Comparison of ENCODE assay signal across 13 cellular contexts in the genomic region with DNA sequence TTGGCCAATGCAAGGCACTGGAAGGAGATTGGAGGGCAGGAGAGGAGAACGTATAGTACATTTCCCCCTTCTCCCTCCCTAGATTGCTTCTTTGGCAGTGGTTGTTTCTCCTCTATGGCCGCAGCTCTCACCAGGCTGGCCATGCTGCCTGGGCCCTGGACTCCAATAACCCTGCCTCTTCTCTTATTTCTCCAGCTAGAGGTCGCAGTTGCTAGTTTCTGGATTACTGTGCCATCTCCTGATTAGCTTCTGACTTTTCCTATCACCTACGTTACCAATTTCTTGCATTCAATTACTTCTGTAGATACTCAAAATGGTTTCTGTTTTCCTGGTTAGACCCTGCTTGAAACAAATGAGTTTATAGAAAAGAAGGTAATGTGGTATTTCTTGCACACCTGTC. TPM values are rescaled to one million over a fixed set of nuclear protein-coding genes. Genes with fewer than 3 reads are reported as not detected.
DNase-seq lines count a peak whose midpoint lies in the region; TF ChIP-seq lines count a peak whose summit lies in the region.
"Had no signal": no experiment of that assay in that cellular context is flagged by ENCODE, and none has a peak within 500 bp of the region (broad histone marks: within the 10 kb centered on the region; RNA-seq: fewer than 3 reads in every experiment).

No MANE protein-coding gene starts in this region.

- no CpG with 5 or more reads among the region's 4 CpGs for WGBS in H9 (ENCODE audit: extremely low coverage, insufficient read length, low lambda C conversion rate)
- 84% methylated on average over 4 of the region's 4 CpGs for WGBS in esophagus muscularis mucosa

- intact Hi-C loops in esophagus muscularis mucosa (cut with DNase I) = no loop called here

- no peak overlapping the region for H4K91ac ChIP-seq in H9 (ENCODE audit: insufficient read length, low read depth, low read length)

- H3K4me1 Mint-ChIP-seq in H9 = peaks cover 14 to 15% of the 10 kb centered on the region in 2 experiments

- no peaks in the 10 kb centered on the region for H3K9me3 ChIP-seq in neutrophil
- H3K9me3 ChIP-seq in H9 (ENCODE audit: control insufficient read depth, low read depth, low read length) = no peaks in the 10 kb centered on the region
- H3K9me3 ChIP-seq in esophagus muscularis mucosa = no peaks in the 10 kb centered on the region
- H3K9me3 ChIP-seq: right atrium auricular region had no signal

- no peak overlapping the region for H2BK5ac ChIP-seq in H9 (ENCODE audit: insufficient read length, low read length)

- no peaks in the 10 kb centered on the region for H3K23me2 ChIP-seq in H9 (ENCODE audit: insufficient read length, low read depth, low read length, poor library complexity, severe bottlenecking)

- H3K79me1 ChIP-seq in H9 (ENCODE audit: insufficient read depth, low read depth, low read length, poor library complexity, severe bottlenecking) = no peaks in the 10 kb centered on the region

- no peak overlapping the region for H2BK20ac ChIP-seq in H9 (ENCODE audit: low read depth, low read length, poor library complexity, severe bottlenecking)

- H3K27ac ChIP-seq in neutrophil = peak overlapping the region; percentile 72
- no peak overlapping the region for H3K27ac ChIP-seq in H9 (ENCODE audit: insufficient read length, low read depth, low read length)
- H3K27ac ChIP-seq in esophagus muscularis mucosa (replicated peaks in 1 of 4) = no peak overlapping the region
- H3K27ac ChIP-seq: right atrium auricular region had no signal

- DNase-seq in ELR (ENCODE audit: low read depth) = peak; percentile 26
- DNase-seq in HuH-7 (ENCODE audit: low spot score) = peak; percentile 36
- peak; percentile 19 for DNase-seq in dermis blood vessel endothelial cell
- no peak for DNase-seq in dedifferentiated amniotic fluid mesenchymal stem cell (ENCODE audit: extremely low spot score)
- no peak for DNase-seq in H9
- no peak for DNase-seq in esophagus muscularis mucosa (ENCODE audit: extremely low spot score)
- DNase-seq: activated CD4-positive, alpha-beta T cell treated with anti-CD3 and anti-CD28 coated beads, Interleukin-2, amount 50 U/mL, for 1 hour; Calu3; KBM-7; NCI-H2029; T-helper 2 cell had no signal

- no peak overlapping the region for H3K4me2 ChIP-seq in H9 (ENCODE audit: insufficient read depth, insufficient read length, low read length)

- no peaks in the 10 kb centered on the region for H3K27me3 Mint-ChIP-seq in H9 (ENCODE audit: low read depth)

- no peak for TF ChIP-seq EP300 in esophagus muscularis mucosa (IDR thresholded peaks at IDR 0.05)

- no peak overlapping the region for H3T11ph ChIP-seq in H9 (ENCODE audit: low read length)

- no peaks in the 10 kb centered on the region for H3K36me3 Mint-ChIP-seq in H9 (ENCODE audit: insufficient read depth in 1 of 3, low read depth in 3 of 3)

- H3K27me3 ChIP-seq in neutrophil = no peaks in the 10 kb centered on the region
- H3K27me3 ChIP-seq in H9 (ENCODE audit: insufficient read depth, low read length) = no peaks in the 10 kb centered on the region
- H3K27me3 ChIP-seq in esophagus muscularis mucosa = no peaks in the 10 kb centered on the region
- H3K27me3 ChIP-seq: right atrium auricular region had no signal

- H3K79me2 ChIP-seq in H9 (ENCODE audit: insufficient read depth, low read length) = no peaks in the 10 kb centered on the region; the same call in 1 of the 2 replicates

- no peaks in the 10 kb centered on the region for H4K20me1 ChIP-seq in H9 (ENCODE audit: control insufficient read depth, insufficient read depth, insufficient read length)

- no peak overlapping the region for H3K4me3 ChIP-seq in neutrophil (ENCODE audit: low read depth in 1 of 2, low read length in 1 of 2)
- no peak overlapping the region for H3K4me3 ChIP-seq in esophagus muscularis mucosa
- H3K4me3 ChIP-seq: right atrium auricular region had no signal

- no peak overlapping the region for H3K23ac ChIP-seq in H9 (ENCODE audit: insufficient read length, low read depth, low read length)

- no peak overlapping the region for H3K18ac ChIP-seq in H9 (ENCODE audit: insufficient read length, low read depth, low read length)

- no peak overlapping the region for H2AK5ac ChIP-seq in H9 (ENCODE audit: insufficient read length, low read length)

- TF ChIP-seq POLR2A in esophagus muscularis mucosa (IDR thresholded peaks at IDR 0.05; ENCODE audit: low read depth) = no peak

- H3K9ac ChIP-seq in H9 (ENCODE audit: extremely low read depth, insufficient read length, low read length) = no peak overlapping the region

- H4K5ac ChIP-seq in H9 (ENCODE audit: insufficient read length, low read depth, low read length) = no peak overlapping the region

- no peak overlapping the region for H2BK120ac ChIP-seq in H9 (ENCODE audit: low read depth, low read length, poor library complexity, severe bottlenecking)

- H3K4me1 ChIP-seq in neutrophil (ENCODE audit: control insufficient read depth in 1 of 2, insufficient read depth in 1 of 2, low read depth in 1 of 2, low read length in 1 of 2) (peaks cover 62 to 76% of the 10 kb centered on the region in 2 experiments), H9 (ENCODE audit: insufficient read depth, low read length) (no peaks in the 10 kb centered on the region), esophagus muscularis mucosa (peaks cover 7 to 22% (median 17%) of the 10 kb centered on the region in 4 donors)

- H3K36me3 ChIP-seq in neutrophil (no peaks in the 10 kb centered on the region), esophagus muscularis mucosa (no peaks in the 10 kb centered on the region)
- H3K36me3 ChIP-seq: right atrium auricular region had no signal

- no peak overlapping the region for H4K8ac ChIP-seq in H9 (replicated peaks; ENCODE audit: insufficient read length, low read depth, low read length)

- H3K27ac Mint-ChIP-seq in H9 = no peak overlapping the region

- H2BK12ac ChIP-seq in H9 (ENCODE audit: insufficient read length, low read depth, low read length) = no peak overlapping the region

- peaks cover 0 to 2% of the 10 kb centered on the region in 2 experiments; a peak in 2 of 5 replicates for H3K9me3 Mint-ChIP-seq in H9

- no peak overlapping the region for H3K56ac ChIP-seq in H9 (ENCODE audit: insufficient read length, low read depth, low read length)

- H3K14ac ChIP-seq in H9 (ENCODE audit: insufficient read depth, low read length) = no peak overlapping the region

- no peak overlapping the region for H2BK15ac ChIP-seq in H9 (ENCODE audit: low read depth, low read length)

- H3K4ac ChIP-seq in H9 (ENCODE audit: low read depth, low read length) = no peak overlapping the region

- no peak overlapping the region for H2AFZ ChIP-seq in H9 (ENCODE audit: low read length)

- H3K4me3 Mint-ChIP-seq in H9 = no peak overlapping the region

- no peak for TF ChIP-seq CTCF in neutrophil (IDR thresholded peaks at IDR 0.05)
- no peak; the same call in 1 of the 3 replicates for TF ChIP-seq CTCF in H9 (conservative IDR thresholded peaks at IDR 0.05)
- TF ChIP-seq CTCF in esophagus muscularis mucosa (IDR thresholded peaks at IDR 0.05) = no peak

RNA-seq across cellular contexts. Expression of a gene that starts 2.4 kb away (rescaled TPM):
- total RNA-seq in dermis blood vessel endothelial cell = 9.4 and 11.9 TPM in 2 replicates
- 11.0 and 11.7 TPM in 2 replicates for total RNA-seq in H9 (2021)
- total RNA-seq in esophagus muscularis mucosa = 10 to 100 TPM in 1 of 4 donors, 1 to 10 TPM in 3; 8.4 to 10.4 (median 9.5) TPM

Comparison
In these comparisons a context has a peak if more than half of its experiments do, and no peak if none do; other contexts are left out.
1. DNase-seq: peak in ELR (single experiment), HuH-7 (single experiment) and dermis blood vessel endothelial cell (single experiment); none in dedifferentiated amniotic fluid mesenchymal stem cell (single experiment), H9 (single experiment) and esophagus muscularis mucosa (single experiment).